ENCODE assay signal across 1 cellular context in the genomic region with DNA sequence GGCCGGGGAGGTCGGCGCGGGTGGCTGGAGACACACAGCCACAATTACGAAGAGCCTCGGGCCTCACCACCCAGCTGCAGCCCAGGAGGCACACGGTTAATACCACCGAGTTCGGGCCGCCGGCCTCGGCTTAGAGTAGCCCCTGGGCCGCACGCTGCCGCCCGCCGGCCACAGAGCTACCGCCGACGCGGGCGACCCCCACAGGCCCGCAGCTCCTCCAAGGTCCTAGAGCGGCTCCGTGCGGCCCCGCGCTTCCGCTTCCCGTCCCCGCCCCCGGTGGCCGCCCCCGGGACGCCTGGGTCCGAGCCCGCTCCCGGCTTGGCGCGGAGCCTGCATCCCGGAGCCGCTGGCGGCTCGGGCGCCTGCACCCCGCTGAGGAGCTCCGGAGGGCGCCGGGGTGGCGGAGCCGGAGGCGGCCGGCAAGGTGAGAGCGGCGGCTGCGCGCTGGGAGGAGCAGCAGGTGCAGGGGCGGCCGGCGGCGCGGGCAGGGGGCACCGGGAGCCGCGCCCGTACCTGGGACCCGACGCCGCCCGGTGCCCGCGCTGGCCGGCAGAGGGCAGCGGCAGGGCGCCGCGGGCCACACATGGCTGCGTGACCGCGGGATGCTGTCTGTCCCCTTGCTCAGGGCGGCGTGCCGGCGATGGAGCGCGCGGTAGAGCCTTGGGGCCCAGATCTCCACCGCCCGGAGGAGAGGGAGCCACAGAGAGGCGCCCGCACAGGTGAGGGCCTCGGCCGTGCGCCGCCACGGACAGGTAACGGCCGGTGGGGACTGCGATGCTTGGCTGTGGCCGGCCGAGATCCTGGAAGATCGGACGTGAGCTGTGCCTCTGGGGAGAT.
TF ChIP-seq lines count a peak whose summit lies in the region.

TSS of gene ZNF48 (plus strand) at position 266 of the 837 bp plus-strand sequence. CDS start at position 641, 375 bp downstream.

TF ChIP-seq in K562, 482 proteins besides CTCF, POLR2A, EP300 and RAD21 (continued from another document and continues in another):
- TF ChIP-seq, protein P1, sequence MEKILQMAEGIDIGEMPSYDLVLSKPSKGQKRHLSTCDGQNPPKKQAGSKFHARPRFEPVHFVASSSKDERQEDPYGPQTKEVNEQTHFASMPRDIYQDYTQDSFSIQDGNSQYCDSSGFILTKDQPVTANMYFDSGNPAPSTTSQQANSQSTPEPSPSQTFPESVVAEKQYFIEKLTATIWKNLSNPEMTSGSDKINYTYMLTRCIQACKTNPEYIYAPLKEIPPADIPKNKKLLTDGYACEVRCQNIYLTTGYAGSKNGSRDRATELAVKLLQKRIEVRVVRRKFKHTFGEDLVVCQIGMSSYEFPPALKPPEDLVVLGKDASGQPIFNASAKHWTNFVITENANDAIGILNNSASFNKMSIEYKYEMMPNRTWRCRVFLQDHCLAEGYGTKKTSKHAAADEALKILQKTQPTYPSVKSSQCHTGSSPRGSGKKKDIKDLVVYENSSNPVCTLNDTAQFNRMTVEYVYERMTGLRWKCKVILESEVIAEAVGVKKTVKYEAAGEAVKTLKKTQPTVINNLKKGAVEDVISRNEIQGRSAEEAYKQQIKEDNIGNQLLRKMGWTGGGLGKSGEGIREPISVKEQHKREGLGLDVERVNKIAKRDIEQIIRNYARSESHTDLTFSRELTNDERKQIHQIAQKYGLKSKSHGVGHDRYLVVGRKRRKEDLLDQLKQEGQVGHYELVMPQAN (IDR thresholded peaks at IDR 0.05; ENCODE audit: borderline replicate concordance): peak; percentile 28; the same call in 1 of the 2 replicates
- TF ChIP-seq NCOA2 (IDR thresholded peaks at IDR 0.05; ENCODE audit: partially characterized antibody in 2 of 2) (no peak), L3MBTL2 (IDR thresholded peaks at IDR 0.05) (peak; percentile 53; the same call in 1 of the 2 replicates), ZNF316 (IDR thresholded peaks at IDR 0.05) (no peak), THRAP3 (IDR thresholded peaks at IDR 0.05; ENCODE audit: borderline replicate concordance) (no peak), GATAD2B (IDR thresholded peaks at IDR 0.05; ENCODE audit: borderline replicate concordance) (peak; percentile 97), SMC3 (conservative IDR thresholded peaks at IDR 0.05; ENCODE audit: insufficient read depth, low read depth, low read length) (no peak), ZNF134 (CRISPR knock-in tag; conservative IDR thresholded peaks at IDR 0.05) (no peak), PML (IDR thresholded peaks at IDR 0.05; ENCODE audit: low read length) (no peak), MITF (IDR thresholded peaks at IDR 0.05) (no peak), NFATC3 (IDR thresholded peaks at IDR 0.05) (no peak), USF2 (CRISPR knock-in tag; IDR thresholded peaks at IDR 0.05) (no peak), ZFP30 (CRISPR knock-in tag; IDR thresholded peaks at IDR 0.05; ENCODE audit: borderline replicate concordance) (no peak), EZH2 (IDR thresholded peaks at IDR 0.05; ENCODE audit: borderline replicate concordance, low read depth, low read length) (no peak), ZNF696 (CRISPR knock-in tag; conservative IDR thresholded peaks at IDR 0.05) (no peak), NONO (IDR thresholded peaks at IDR 0.05; ENCODE audit: low read depth in 2 of 2, low read length in 1 of 2) (peak in 1 of 2 experiments; percentile 85; a peak in 2 of 4 replicates), CHCHD3 (CRISPR knock-in tag; IDR thresholded peaks at IDR 0.05) (no peak), KAT2B (IDR thresholded peaks at IDR 0.05; ENCODE audit: low read depth, low read length) (no peak), TEAD2 (tag; IDR thresholded peaks at IDR 0.05) (no peak), MAZ (CRISPR knock-in tag; conservative IDR thresholded peaks at IDR 0.05 in 1 of 2, IDR thresholded peaks at IDR 0.05 in 1 of 2) (peak; percentile 67 to 81; a peak in 3 of 4 replicates), THAP12 (CRISPR knock-in tag; IDR thresholded peaks at IDR 0.05) (peak; percentile 98), SUPT5H (IDR thresholded peaks at IDR 0.05) (peak; percentile 51), PURB (CRISPR knock-in tag; IDR thresholded peaks at IDR 0.05; ENCODE audit: low read depth) (no peak), ZNF830 (CRISPR knock-in tag; IDR thresholded peaks at IDR 0.05) (no peak), DMBX1 (CRISPR knock-in tag; IDR thresholded peaks at IDR 0.05; ENCODE audit: borderline replicate concordance) (no peak), PHTF2 (CRISPR knock-in tag; IDR thresholded peaks at IDR 0.05) (no peak), NFE2 (IDR thresholded peaks at IDR 0.05; ENCODE audit: low read depth) (no peak), PKNOX1 (IDR thresholded peaks at IDR 0.05) (no peak), NR2C1 (IDR thresholded peaks at IDR 0.05) (no peak), NR2C1 (tag; IDR thresholded peaks at IDR 0.05) (no peak), CLOCK (CRISPR knock-in tag; IDR thresholded peaks at IDR 0.05; ENCODE audit: borderline replicate concordance) (no peak), GABPB2 (CRISPR knock-in tag; conservative IDR thresholded peaks at IDR 0.05) (no peak), CAMTA2 (CRISPR knock-in tag; conservative IDR thresholded peaks at IDR 0.05) (no peak), E2F6 (IDR thresholded peaks at IDR 0.05; ENCODE audit: borderline replicate concordance in 1 of 2, extremely low read depth in 1 of 2, insufficient read depth in 1 of 2, insufficient read length in 1 of 2, low read depth in 1 of 2, low read length in 1 of 2, poor library complexity in 1 of 2, severe bottlenecking in 1 of 2) (peak; percentile 35 to 74), NBN (IDR thresholded peaks at IDR 0.05; ENCODE audit: low read depth) (peak; percentile 25; the same call in 1 of the 2 replicates), CHD1 (IDR thresholded peaks at IDR 0.05; ENCODE audit: low read length) (peak; percentile 34), ZBTB49 (CRISPR knock-in tag; IDR thresholded peaks at IDR 0.05; ENCODE audit: borderline replicate concordance) (no peak), MNT (conservative IDR thresholded peaks at IDR 0.05) (peak; percentile 61 to 90; a peak in 3 of 4 replicates), NCOR1 (IDR thresholded peaks at IDR 0.05) (0 out of 2 replicates have a peak, but pooled peaks have one; percentile 10), ETS2 (tag; IDR thresholded peaks at IDR 0.05; ENCODE audit: borderline replicate concordance, poor library complexity, severe bottlenecking) (no peak)
- TF ChIP-seq, protein P2, sequence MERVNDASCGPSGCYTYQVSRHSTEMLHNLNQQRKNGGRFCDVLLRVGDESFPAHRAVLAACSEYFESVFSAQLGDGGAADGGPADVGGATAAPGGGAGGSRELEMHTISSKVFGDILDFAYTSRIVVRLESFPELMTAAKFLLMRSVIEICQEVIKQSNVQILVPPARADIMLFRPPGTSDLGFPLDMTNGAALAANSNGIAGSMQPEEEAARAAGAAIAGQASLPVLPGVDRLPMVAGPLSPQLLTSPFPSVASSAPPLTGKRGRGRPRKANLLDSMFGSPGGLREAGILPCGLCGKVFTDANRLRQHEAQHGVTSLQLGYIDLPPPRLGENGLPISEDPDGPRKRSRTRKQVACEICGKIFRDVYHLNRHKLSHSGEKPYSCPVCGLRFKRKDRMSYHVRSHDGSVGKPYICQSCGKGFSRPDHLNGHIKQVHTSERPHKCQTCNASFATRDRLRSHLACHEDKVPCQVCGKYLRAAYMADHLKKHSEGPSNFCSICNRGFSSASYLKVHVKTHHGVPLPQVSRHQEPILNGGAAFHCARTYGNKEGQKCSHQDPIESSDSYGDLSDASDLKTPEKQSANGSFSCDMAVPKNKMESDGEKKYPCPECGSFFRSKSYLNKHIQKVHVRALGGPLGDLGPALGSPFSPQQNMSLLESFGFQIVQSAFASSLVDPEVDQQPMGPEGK (CRISPR knock-in tag; IDR thresholded peaks at IDR 0.05; ENCODE audit: borderline replicate concordance): no peak
